Comparison of ENCODE assay signal across 1 cellular context in the genomic region with DNA sequence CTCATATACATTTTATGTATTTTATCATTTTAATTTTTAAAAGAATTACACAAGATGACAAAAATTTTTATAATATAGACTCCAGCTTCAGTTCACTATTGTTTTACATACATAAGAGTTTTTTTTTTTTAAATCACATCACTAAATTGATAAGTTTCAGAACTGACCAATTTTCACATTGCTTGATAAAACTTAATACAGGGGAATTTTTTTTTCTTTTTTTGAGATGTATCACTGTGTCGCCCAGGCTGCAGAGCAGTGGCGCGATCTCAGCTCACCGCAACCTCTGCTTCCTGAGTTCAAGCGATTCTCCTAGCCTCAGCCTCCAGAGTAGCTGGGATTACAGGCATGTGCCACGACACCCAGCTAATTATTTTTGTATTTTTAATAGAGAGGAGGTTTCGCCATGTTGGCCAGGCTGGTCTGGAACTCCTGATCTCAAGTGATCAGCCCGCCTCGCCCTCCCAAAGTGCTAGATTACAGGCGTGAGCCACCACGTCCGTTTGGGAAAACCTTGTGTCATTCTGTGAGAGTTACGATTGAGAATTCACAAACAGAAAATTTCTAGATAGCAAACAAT.
TF ChIP-seq lines count a peak whose summit lies in the region.

No MANE protein-coding gene starts in this region.

TF ChIP-seq in K562, 482 proteins besides CTCF, POLR2A, EP300 and RAD21 (continued from another document):
- TF ChIP-seq, protein P1, sequence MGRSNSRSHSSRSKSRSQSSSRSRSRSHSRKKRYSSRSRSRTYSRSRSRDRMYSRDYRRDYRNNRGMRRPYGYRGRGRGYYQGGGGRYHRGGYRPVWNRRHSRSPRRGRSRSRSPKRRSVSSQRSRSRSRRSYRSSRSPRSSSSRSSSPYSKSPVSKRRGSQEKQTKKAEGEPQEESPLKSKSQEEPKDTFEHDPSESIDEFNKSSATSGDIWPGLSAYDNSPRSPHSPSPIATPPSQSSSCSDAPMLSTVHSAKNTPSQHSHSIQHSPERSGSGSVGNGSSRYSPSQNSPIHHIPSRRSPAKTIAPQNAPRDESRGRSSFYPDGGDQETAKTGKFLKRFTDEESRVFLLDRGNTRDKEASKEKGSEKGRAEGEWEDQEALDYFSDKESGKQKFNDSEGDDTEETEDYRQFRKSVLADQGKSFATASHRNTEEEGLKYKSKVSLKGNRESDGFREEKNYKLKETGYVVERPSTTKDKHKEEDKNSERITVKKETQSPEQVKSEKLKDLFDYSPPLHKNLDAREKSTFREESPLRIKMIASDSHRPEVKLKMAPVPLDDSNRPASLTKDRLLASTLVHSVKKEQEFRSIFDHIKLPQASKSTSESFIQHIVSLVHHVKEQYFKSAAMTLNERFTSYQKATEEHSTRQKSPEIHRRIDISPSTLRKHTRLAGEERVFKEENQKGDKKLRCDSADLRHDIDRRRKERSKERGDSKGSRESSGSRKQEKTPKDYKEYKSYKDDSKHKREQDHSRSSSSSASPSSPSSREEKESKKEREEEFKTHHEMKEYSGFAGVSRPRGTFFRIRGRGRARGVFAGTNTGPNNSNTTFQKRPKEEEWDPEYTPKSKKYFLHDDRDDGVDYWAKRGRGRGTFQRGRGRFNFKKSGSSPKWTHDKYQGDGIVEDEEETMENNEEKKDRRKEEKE (IDR thresholded peaks at IDR 0.05; ENCODE audit: borderline replicate concordance in 1 of 2, control insufficient read depth in 1 of 2, low read depth in 2 of 2, low read length in 1 of 2) = 0 out of 4 replicates have a peak, but pooled peaks of 1 of the 2 experiments have one; percentile 5
- TF ChIP-seq ZKSCAN1 (IDR thresholded peaks at IDR 0.05; ENCODE audit: low read depth, low read length) (no peak; the same call in 1 of the 2 replicates), POU5F1 (IDR thresholded peaks at IDR 0.05; ENCODE audit: borderline replicate concordance, low read depth, low read length, partially characterized antibody) (no peak), BHLHE40 (IDR thresholded peaks at IDR 0.05; ENCODE audit: low read length) (peak; percentile 21; the same call in 1 of the 2 replicates), RBBP5 (IDR thresholded peaks at IDR 0.05; ENCODE audit: borderline replicate concordance, insufficient read depth, low read length, poor library complexity, severe bottlenecking) (peak; percentile 67), NBN (IDR thresholded peaks at IDR 0.05; ENCODE audit: low read depth) (0 out of 2 replicates have a peak, but pooled peaks have one; percentile 10)
- TF ChIP-seq, protein P2, sequence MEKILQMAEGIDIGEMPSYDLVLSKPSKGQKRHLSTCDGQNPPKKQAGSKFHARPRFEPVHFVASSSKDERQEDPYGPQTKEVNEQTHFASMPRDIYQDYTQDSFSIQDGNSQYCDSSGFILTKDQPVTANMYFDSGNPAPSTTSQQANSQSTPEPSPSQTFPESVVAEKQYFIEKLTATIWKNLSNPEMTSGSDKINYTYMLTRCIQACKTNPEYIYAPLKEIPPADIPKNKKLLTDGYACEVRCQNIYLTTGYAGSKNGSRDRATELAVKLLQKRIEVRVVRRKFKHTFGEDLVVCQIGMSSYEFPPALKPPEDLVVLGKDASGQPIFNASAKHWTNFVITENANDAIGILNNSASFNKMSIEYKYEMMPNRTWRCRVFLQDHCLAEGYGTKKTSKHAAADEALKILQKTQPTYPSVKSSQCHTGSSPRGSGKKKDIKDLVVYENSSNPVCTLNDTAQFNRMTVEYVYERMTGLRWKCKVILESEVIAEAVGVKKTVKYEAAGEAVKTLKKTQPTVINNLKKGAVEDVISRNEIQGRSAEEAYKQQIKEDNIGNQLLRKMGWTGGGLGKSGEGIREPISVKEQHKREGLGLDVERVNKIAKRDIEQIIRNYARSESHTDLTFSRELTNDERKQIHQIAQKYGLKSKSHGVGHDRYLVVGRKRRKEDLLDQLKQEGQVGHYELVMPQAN (IDR thresholded peaks at IDR 0.05; ENCODE audit: borderline replicate concordance) = 0 out of 2 replicates have a peak, but pooled peaks have one; percentile 23
